Comparison of ENCODE assay signal across 9 cellular contexts in the genomic region with DNA sequence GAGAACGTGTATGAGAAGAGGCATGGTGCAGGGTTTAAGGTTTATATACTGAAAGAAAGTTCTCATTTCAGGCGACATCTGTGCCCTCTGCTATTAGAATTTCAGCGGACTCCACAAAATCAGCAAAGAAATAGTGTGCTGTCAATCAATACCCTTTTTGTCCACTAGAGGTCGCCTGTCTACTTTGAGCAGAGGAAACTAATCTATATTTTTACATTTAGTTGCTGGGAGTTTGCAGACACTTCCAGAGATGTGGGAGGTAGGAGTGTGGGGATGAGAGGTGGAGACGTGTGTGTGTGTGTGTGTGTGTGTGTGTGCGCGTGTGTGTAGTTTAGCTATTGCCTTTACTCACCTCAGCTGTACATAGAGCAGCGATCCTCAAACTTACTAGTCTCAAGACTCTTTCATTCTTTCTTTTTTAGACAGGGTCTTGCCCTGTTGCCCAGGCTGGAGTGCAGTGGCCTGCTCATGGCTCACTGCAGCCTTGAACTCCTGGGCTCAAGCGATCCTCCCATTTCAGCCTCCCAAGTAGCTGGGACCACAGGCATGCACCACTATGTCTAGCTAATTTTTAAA. TPM values are rescaled to one million over a fixed set of nuclear protein-coding genes. Genes with fewer than 3 reads are reported as not detected.
A peak's percentile ranks its signal among the peaks of the same experiment; 100 is the strongest.
DNase-seq lines count a peak whose midpoint lies in the region; ATAC-seq, FAIRE-seq and TF ChIP-seq lines count a peak whose summit lies in the region.
"Had no signal": no experiment of that assay in that cellular context is flagged by ENCODE, and none has a peak within 500 bp of the region (broad histone marks: within the 10 kb centered on the region; RNA-seq: fewer than 3 reads in every experiment).

No MANE protein-coding gene starts in this region.

- no peak overlapping the region for H3K4me3 ChIP-seq in bronchial epithelial cell (ENCODE audit: low read depth, low read length)
- no peak overlapping the region for H3K4me3 ChIP-seq in right lobe of liver

- in situ Hi-C loops in KBM-7 (cut with MboI; ENCODE audit: low pct_unique_long_range_greater_than_20kb, low sequenced_read_pairs), result no loop called here

- no peaks in the 10 kb centered on the region for H3K36me3 ChIP-seq in bronchial epithelial cell (ENCODE audit: control insufficient read depth, insufficient read depth, low read length)
- H3K36me3 ChIP-seq in right lobe of liver, result no peaks in the 10 kb centered on the region

- no peak for TF ChIP-seq POLR2A in right lobe of liver (IDR thresholded peaks at IDR 0.05)

- peaks cover 0 to 5% (median 2%) of the 10 kb centered on the region in 4 donors for H3K4me1 ChIP-seq in right lobe of liver

- peak; percentile 53 to 68 for DNase-seq in activated CD4-positive, alpha-beta T cell treated with anti-CD3 and anti-CD28 coated beads for 4 hours
- no peak for DNase-seq in activated CD4-positive, alpha-beta T cell treated with anti-CD3 and anti-CD28 coated beads for 1 hour
- DNase-seq in KBM-7 (peak; percentile 80), OCI-M2 (lab: John Stamatoyannopoulos, UW; ENCODE audit: unreplicated experiment) (peak; percentile 55), bronchial epithelial cell (ENCODE audit: low read depth) (peak; percentile 59), right lobe of liver (no peak), urothelium cell line (ENCODE audit: low spot score) (peak; percentile 40)

- TF ChIP-seq CTCF in bronchial epithelial cell (IDR thresholded peaks at IDR 0.05; ENCODE audit: insufficient read depth, low read length, severe bottlenecking) (peak; percentile 69), right lobe of liver (IDR thresholded peaks at IDR 0.05) (peak; percentile 75 to 88 (median 80))

- no peaks in the 10 kb centered on the region for H3K9me3 ChIP-seq in right lobe of liver

- FAIRE-seq in bronchial epithelial cell (lab: Jason Lieb, UNC) (no peak), urothelium cell line (lab: Jason Lieb, UNC) (no peak)

- ATAC-seq in right lobe of liver (peak; percentile 56 to 78 (median 60)), GM18517 (IDR thresholded peaks at IDR 0.05; ENCODE audit: unreplicated experiment) (no peak)
- ATAC-seq: stimulated activated effector memory CD8-positive, alpha-beta T cell treated with anti-CD3 and anti-CD28 coated beads, Interleukin-12 subunit alpha, Interleukin-12 subunit beta, amount 100 ng/mL, for 72 hours had no signal

- H3K27me3 ChIP-seq in bronchial epithelial cell (ENCODE audit: control insufficient read depth, insufficient read depth, low read length) (no peaks in the 10 kb centered on the region), right lobe of liver (no peaks in the 10 kb centered on the region)

- no peak overlapping the region for H3K27ac ChIP-seq in right lobe of liver

- intact Hi-C loops in right lobe of liver (cut with DNase I), result no loop called here

- 31% methylated on average over 9 of the region's 9 CpGs for WGBS in right lobe of liver (ENCODE audit: insufficient coverage, low coverage, low lambda C conversion rate, missing lambda C conversion rate)

RNA-seq across cellular contexts. Expression of a gene that starts 9.7 kb away (rescaled TPM):
- 0.53 and 1.7 TPM in 2 replicates for total RNA-seq in bronchial epithelial cell
- 1 to 10 TPM; 2.2 to 5.8 (median 4.4) TPM for total RNA-seq in right lobe of liver

RNA-seq across cellular contexts. Expression of a gene that starts 25.2 kb away (rescaled TPM):
- total RNA-seq in bronchial epithelial cell (under 0.01 and 1.0 TPM in 2 replicates), right lobe of liver (10 to 100 TPM in 1 of 6 experiments, 1 to 10 TPM in 5; 3.3 to 19.8 (median 5.9) TPM)

RNA-seq across cellular contexts. Expression of a gene that starts 28.1 kb away (rescaled TPM):
- total RNA-seq in bronchial epithelial cell (3.7 and 8.3 TPM in 2 replicates), right lobe of liver (10 to 100 TPM in 2 of 6 experiments, 1 to 10 TPM in 4; 5.8 to 15.1 (median 9.1) TPM)

RNA-seq across cellular contexts. Expression of a gene that starts 47.6 kb away (rescaled TPM):
- 0.53 and 0.64 TPM in 2 replicates for total RNA-seq in bronchial epithelial cell
- total RNA-seq in right lobe of liver, result 1 to 10 TPM; 1.1 to 6.6 (median 3.7) TPM

RNA-seq across cellular contexts. Expression of a gene that starts 53.4 kb away (rescaled TPM):
- total RNA-seq in bronchial epithelial cell (6.3 and 12.6 TPM in 2 replicates), right lobe of liver (1 to 10 TPM; 1.8 to 8.0 (median 3.1) TPM)

Comparison
In these comparisons a context has a peak if more than half of its experiments do, and no peak if none do; other contexts are left out.
1. DNase-seq: peak in activated CD4-positive, alpha-beta T cell treated with anti-CD3 and anti-CD28 coated beads for 4 hours (2 of 2), KBM-7 (single experiment), OCI-M2 (single experiment), bronchial epithelial cell (single experiment) and urothelium cell line (single experiment); none in activated CD4-positive, alpha-beta T cell treated with anti-CD3 and anti-CD28 coated beads for 1 hour (single experiment) and right lobe of liver (0 of 3).